10 cellular contexts compared by ENCODE assay signal in genomic region chr4:61199869-61200194, GRCh38. TPM values are rescaled to one million over a fixed set of nuclear protein-coding genes. Genes with fewer than 3 reads are reported as not detected.
A peak's percentile ranks its signal among the peaks of the same experiment; 100 is the strongest.
DNase-seq lines count a peak whose midpoint lies in the region; TF ChIP-seq lines count a peak whose summit lies in the region.
"Had no signal": no experiment of that assay in that cellular context is flagged by ENCODE, and none has a peak within 500 bp of the region (broad histone marks: within the 10 kb centered on the region; RNA-seq: fewer than 3 reads in every experiment).

No MANE protein-coding gene starts in this region.

- intact Hi-C loops in spleen (cut with DNase I; ENCODE audit: low total_unique reads), result no loop called here

- H3K4me3 ChIP-seq in HUES6 (ENCODE audit: low read depth, low read length) (peak overlapping the region; percentile 84), astrocyte of the spinal cord (ENCODE audit: low read depth, low read length) (peak overlapping the region; percentile 61), iPS-20b (ENCODE audit: low read length) (peak overlapping the region; percentile 80), spleen (peak overlapping the region in 5 of 8 donors; percentile 13 to 60 (median 28))

- TF ChIP-seq CTCF in astrocyte of the spinal cord (IDR thresholded peaks at IDR 0.05; ENCODE audit: low read depth, low read length) (no peak), spleen (IDR thresholded peaks at IDR 0.05 in 8 of 11, conservative IDR thresholded peaks at IDR 0.05 in 3 of 11) (no peak)

- TF ChIP-seq POLR2A in spleen (IDR thresholded peaks at IDR 0.05) (no peak), erythroblast (IDR thresholded peaks at IDR 0.05; ENCODE audit: low read length) (no peak)

- H3K4me1 ChIP-seq in HUES6 (ENCODE audit: control insufficient read depth, insufficient read depth, low read length), result peaks cover 20% of the 10 kb centered on the region; the same call in 1 of the 2 replicates
- peaks cover 12% of the 10 kb centered on the region; the same call in 1 of the 2 replicates for H3K4me1 ChIP-seq in iPS-20b (ENCODE audit: insufficient read depth, low read length)
- peaks cover 0 to 31% (median 6%) of the 10 kb centered on the region in 6 donors for H3K4me1 ChIP-seq in spleen

- no peak overlapping the region for H3K27ac ChIP-seq in HUES6 (ENCODE audit: low read depth, low read length)
- no peak overlapping the region for H3K27ac ChIP-seq in iPS-20b (ENCODE audit: low read length)
- H3K27ac ChIP-seq in spleen, result no peak overlapping the region

- in situ Hi-C loops in astrocyte of the spinal cord (cut with HindIII; ENCODE audit: low sequenced_read_pairs), result no loop called here

- 3 to 12% (median 5%) methylated on average over 9 to 10 of the region's 10 CpGs for WGBS in spleen, 5 donors

- H3K36me3 ChIP-seq in HUES6 (ENCODE audit: control insufficient read depth, insufficient read depth, low read length), result no peaks in the 10 kb centered on the region
- no peaks in the 10 kb centered on the region for H3K36me3 ChIP-seq in iPS-20b (ENCODE audit: insufficient read depth, low read depth, low read length)
- H3K36me3 ChIP-seq in spleen, result no peaks in the 10 kb centered on the region

- DNase-seq in astrocyte of the spinal cord (ENCODE audit: low read depth, low spot score) (no peak), spleen (no peak), erythroblast (lab: John Stamatoyannopoulos, UW) (no peak), GOT3 (lab: John Stamatoyannopoulos, UW) (no peak), GDM1 (lab: John Stamatoyannopoulos, UW) (no peak), NCI-H345 (lab: John Stamatoyannopoulos, UW) (no peak)
- DNase-seq: activated T-cell treated with anti-CD3 and anti-CD28 coated beads, Interleukin-2, amount 50 U/mL, for 1 hour; stimulated activated CD8-positive, alpha-beta memory T cell treated with anti-CD3 and anti-CD28 coated beads, Interleukin-4, amount 100 ng/mL, for 48 hours had no signal

- H3K9me3 ChIP-seq in HUES6 (ENCODE audit: control insufficient read depth, insufficient read depth, low read depth, low read length) (no peaks in the 10 kb centered on the region), iPS-20b (ENCODE audit: insufficient read depth, low read depth, low read length) (no peaks in the 10 kb centered on the region), spleen (peaks cover 0 to 14% (median 0%) of the 10 kb centered on the region in 8 donors)

- H3K9ac ChIP-seq in HUES6 (ENCODE audit: low read length) (peak overlapping the region; percentile 35), iPS-20b (ENCODE audit: low read depth, low read length) (peak overlapping the region; percentile 60; the same call in 1 of the 2 replicates)

- H3K27me3 ChIP-seq in HUES6 (ENCODE audit: control insufficient read depth, insufficient read depth, low read length) (peaks cover 64% of the 10 kb centered on the region), iPS-20b (ENCODE audit: insufficient read depth, low read length) (peaks cover 54% of the 10 kb centered on the region), spleen (replicated peaks in 1 of 7) (peaks cover 8 to 63% (median 35%) of the 10 kb centered on the region in 7 donors)

RNA-seq across cellular contexts. Expression of gene ADGRL3, which starts 0.3 kb away (rescaled TPM):
- under 1 TPM in 6 of 7 donors, not detected in 1; 0.27 to 0.92 (median 0.56) TPM for total RNA-seq in spleen
- under 1 TPM; 0.09 to 0.22 (median 0.11) TPM for polyA plus RNA-seq in spleen

Comparison
In these comparisons a context has a peak if more than half of its experiments do, and no peak if none do; other contexts are left out.
1. H3K4me3 ChIP-seq: peak in every context shown above with its lines; median percentile 84 in HUES6; 80 in iPS-20b; 61 in astrocyte of the spinal cord; 28 in spleen.